ENCODE assay signal across 1 cellular context in the genomic region with DNA sequence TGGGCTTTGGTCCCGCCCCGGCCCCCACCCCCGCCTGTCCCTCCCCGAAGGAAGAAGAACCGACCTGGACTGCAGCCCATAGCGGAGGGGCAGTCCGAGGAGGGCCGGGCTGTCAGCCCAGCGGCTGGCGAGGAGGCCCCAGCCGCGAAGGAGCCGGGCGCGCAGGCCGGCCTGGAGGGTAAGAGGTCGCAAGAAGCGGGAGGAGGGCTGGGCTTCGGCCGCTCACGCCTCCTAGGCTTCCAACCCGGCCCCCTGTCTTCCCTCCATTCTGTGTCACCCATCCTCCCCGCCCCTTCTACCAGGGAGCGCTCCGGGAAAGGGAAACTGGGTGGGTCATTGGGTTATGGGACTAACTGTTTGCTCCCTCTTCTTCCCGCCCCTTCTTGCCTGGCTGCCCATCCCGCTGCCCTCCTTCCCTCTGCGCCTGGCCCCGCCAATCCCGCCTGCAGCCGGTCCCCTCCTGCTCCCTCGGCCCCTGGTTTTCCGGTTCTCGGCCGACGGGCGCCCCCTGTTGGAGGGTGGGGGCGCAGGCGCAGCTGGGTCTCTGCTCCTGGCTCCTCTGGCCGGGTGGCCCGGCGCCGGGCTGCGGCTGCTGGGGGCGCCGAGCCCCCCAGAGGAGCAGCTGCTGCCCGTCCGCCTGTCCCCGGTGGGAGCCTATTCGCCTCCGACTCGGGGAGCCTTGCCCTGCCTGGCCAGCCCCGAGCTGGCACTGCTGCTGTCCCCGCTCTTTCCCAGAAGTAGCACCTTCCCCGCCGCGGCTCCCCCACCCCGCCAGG.
TF ChIP-seq lines count a peak whose summit lies in the region.

No MANE protein-coding gene starts in this region.

TF ChIP-seq in K562, 482 proteins besides CTCF, POLR2A, EP300 and RAD21 (continued from another document and continues in another):
- TF ChIP-seq CREM (IDR thresholded peaks at IDR 0.05; ENCODE audit: low read depth) (0 out of 2 replicates have a peak, but pooled peaks have one; percentile 32), ZNF668 (CRISPR knock-in tag; IDR thresholded peaks at IDR 0.05) (no peak), ELF2 (CRISPR knock-in tag; IDR thresholded peaks at IDR 0.05) (0 out of 2 replicates have a peak, but pooled peaks have one; percentile 54), TCFL5 (CRISPR knock-in tag; conservative IDR thresholded peaks at IDR 0.05) (no peak), MEIS2 (IDR thresholded peaks at IDR 0.05; ENCODE audit: partially characterized antibody) (no peak), ZNF23 (CRISPR knock-in tag; IDR thresholded peaks at IDR 0.05) (no peak), XRCC5 (IDR thresholded peaks at IDR 0.05; ENCODE audit: low read depth, low read length) (0 out of 2 replicates have a peak, but pooled peaks have one; percentile 54), EP400 (IDR thresholded peaks at IDR 0.05) (peak; percentile 59; the same call in 1 of the 2 replicates), SRSF1 (IDR thresholded peaks at IDR 0.05; ENCODE audit: low read depth, low read length) (no peak), TCF7L2 (IDR thresholded peaks at IDR 0.05; ENCODE audit: low read depth, low read length) (no peak), HEY1 (CRISPR knock-in tag; IDR thresholded peaks at IDR 0.05; ENCODE audit: borderline replicate concordance) (no peak)
- TF ChIP-seq, protein P1, sequence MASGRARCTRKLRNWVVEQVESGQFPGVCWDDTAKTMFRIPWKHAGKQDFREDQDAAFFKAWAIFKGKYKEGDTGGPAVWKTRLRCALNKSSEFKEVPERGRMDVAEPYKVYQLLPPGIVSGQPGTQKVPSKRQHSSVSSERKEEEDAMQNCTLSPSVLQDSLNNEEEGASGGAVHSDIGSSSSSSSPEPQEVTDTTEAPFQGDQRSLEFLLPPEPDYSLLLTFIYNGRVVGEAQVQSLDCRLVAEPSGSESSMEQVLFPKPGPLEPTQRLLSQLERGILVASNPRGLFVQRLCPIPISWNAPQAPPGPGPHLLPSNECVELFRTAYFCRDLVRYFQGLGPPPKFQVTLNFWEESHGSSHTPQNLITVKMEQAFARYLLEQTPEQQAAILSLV (tag; IDR thresholded peaks at IDR 0.05), result no peak
- TF ChIP-seq, protein P2, sequence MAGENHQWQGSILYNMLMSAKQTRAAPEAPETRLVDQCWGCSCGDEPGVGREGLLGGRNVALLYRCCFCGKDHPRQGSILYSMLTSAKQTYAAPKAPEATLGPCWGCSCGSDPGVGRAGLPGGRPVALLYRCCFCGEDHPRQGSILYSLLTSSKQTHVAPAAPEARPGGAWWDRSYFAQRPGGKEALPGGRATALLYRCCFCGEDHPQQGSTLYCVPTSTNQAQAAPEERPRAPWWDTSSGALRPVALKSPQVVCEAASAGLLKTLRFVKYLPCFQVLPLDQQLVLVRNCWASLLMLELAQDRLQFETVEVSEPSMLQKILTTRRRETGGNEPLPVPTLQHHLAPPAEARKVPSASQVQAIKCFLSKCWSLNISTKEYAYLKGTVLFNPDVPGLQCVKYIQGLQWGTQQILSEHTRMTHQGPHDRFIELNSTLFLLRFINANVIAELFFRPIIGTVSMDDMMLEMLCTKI (IDR thresholded peaks at IDR 0.05; ENCODE audit: partially characterized antibody), result no peak
- TF ChIP-seq, protein P3, sequence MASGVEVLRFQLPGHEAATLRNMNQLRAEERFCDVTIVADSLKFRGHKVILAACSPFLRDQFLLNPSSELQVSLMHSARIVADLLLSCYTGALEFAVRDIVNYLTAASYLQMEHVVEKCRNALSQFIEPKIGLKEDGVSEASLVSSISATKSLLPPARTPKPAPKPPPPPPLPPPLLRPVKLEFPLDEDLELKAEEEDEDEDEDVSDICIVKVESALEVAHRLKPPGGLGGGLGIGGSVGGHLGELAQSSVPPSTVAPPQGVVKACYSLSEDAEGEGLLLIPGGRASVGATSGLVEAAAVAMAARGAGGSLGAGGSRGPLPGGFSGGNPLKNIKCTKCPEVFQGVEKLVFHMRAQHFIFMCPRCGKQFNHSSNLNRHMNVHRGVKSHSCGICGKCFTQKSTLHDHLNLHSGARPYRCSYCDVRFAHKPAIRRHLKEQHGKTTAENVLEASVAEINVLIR (CRISPR knock-in tag; IDR thresholded peaks at IDR 0.05), result no peak
- TF ChIP-seq, protein P4, sequence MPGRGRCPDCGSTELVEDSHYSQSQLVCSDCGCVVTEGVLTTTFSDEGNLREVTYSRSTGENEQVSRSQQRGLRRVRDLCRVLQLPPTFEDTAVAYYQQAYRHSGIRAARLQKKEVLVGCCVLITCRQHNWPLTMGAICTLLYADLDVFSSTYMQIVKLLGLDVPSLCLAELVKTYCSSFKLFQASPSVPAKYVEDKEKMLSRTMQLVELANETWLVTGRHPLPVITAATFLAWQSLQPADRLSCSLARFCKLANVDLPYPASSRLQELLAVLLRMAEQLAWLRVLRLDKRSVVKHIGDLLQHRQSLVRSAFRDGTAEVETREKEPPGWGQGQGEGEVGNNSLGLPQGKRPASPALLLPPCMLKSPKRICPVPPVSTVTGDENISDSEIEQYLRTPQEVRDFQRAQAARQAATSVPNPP (IDR thresholded peaks at IDR 0.05; ENCODE audit: borderline replicate concordance, insufficient read depth, insufficient read length), result no peak
- TF ChIP-seq, protein P5, sequence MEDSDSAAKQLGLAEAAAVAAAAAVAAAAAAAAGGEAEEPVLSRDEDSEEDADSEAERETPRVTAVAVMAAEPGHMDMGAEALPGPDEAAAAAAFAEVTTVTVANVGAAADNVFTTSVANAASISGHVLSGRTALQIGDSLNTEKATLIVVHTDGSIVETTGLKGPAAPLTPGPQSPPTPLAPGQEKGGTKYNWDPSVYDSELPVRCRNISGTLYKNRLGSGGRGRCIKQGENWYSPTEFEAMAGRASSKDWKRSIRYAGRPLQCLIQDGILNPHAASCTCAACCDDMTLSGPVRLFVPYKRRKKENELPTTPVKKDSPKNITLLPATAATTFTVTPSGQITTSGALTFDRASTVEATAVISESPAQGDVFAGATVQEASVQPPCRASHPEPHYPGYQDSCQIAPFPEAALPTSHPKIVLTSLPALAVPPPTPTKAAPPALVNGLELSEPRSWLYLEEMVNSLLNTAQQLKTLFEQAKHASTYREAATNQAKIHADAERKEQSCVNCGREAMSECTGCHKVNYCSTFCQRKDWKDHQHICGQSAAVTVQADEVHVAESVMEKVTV (CRISPR knock-in tag; IDR thresholded peaks at IDR 0.05), result no peak; the same call in none of the 2 replicates
- TF ChIP-seq, protein P6, sequence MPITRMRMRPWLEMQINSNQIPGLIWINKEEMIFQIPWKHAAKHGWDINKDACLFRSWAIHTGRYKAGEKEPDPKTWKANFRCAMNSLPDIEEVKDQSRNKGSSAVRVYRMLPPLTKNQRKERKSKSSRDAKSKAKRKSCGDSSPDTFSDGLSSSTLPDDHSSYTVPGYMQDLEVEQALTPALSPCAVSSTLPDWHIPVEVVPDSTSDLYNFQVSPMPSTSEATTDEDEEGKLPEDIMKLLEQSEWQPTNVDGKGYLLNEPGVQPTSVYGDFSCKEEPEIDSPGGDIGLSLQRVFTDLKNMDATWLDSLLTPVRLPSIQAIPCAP (CRISPR knock-in tag; IDR thresholded peaks at IDR 0.05; ENCODE audit: borderline replicate concordance), result no peak
- TF ChIP-seq, protein P7, sequence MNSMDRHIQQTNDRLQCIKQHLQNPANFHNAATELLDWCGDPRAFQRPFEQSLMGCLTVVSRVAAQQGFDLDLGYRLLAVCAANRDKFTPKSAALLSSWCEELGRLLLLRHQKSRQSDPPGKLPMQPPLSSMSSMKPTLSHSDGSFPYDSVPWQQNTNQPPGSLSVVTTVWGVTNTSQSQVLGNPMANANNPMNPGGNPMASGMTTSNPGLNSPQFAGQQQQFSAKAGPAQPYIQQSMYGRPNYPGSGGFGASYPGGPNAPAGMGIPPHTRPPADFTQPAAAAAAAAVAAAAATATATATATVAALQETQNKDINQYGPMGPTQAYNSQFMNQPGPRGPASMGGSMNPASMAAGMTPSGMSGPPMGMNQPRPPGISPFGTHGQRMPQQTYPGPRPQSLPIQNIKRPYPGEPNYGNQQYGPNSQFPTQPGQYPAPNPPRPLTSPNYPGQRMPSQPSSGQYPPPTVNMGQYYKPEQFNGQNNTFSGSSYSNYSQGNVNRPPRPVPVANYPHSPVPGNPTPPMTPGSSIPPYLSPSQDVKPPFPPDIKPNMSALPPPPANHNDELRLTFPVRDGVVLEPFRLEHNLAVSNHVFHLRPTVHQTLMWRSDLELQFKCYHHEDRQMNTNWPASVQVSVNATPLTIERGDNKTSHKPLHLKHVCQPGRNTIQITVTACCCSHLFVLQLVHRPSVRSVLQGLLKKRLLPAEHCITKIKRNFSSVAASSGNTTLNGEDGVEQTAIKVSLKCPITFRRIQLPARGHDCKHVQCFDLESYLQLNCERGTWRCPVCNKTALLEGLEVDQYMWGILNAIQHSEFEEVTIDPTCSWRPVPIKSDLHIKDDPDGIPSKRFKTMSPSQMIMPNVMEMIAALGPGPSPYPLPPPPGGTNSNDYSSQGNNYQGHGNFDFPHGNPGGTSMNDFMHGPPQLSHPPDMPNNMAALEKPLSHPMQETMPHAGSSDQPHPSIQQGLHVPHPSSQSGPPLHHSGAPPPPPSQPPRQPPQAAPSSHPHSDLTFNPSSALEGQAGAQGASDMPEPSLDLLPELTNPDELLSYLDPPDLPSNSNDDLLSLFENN (IDR thresholded peaks at IDR 0.05; ENCODE audit: low read depth in 2 of 2, low read length in 2 of 2), result peak in 1 of 2 experiments; percentile 12; a peak in 1 of 4 replicates
- TF ChIP-seq, protein P8, sequence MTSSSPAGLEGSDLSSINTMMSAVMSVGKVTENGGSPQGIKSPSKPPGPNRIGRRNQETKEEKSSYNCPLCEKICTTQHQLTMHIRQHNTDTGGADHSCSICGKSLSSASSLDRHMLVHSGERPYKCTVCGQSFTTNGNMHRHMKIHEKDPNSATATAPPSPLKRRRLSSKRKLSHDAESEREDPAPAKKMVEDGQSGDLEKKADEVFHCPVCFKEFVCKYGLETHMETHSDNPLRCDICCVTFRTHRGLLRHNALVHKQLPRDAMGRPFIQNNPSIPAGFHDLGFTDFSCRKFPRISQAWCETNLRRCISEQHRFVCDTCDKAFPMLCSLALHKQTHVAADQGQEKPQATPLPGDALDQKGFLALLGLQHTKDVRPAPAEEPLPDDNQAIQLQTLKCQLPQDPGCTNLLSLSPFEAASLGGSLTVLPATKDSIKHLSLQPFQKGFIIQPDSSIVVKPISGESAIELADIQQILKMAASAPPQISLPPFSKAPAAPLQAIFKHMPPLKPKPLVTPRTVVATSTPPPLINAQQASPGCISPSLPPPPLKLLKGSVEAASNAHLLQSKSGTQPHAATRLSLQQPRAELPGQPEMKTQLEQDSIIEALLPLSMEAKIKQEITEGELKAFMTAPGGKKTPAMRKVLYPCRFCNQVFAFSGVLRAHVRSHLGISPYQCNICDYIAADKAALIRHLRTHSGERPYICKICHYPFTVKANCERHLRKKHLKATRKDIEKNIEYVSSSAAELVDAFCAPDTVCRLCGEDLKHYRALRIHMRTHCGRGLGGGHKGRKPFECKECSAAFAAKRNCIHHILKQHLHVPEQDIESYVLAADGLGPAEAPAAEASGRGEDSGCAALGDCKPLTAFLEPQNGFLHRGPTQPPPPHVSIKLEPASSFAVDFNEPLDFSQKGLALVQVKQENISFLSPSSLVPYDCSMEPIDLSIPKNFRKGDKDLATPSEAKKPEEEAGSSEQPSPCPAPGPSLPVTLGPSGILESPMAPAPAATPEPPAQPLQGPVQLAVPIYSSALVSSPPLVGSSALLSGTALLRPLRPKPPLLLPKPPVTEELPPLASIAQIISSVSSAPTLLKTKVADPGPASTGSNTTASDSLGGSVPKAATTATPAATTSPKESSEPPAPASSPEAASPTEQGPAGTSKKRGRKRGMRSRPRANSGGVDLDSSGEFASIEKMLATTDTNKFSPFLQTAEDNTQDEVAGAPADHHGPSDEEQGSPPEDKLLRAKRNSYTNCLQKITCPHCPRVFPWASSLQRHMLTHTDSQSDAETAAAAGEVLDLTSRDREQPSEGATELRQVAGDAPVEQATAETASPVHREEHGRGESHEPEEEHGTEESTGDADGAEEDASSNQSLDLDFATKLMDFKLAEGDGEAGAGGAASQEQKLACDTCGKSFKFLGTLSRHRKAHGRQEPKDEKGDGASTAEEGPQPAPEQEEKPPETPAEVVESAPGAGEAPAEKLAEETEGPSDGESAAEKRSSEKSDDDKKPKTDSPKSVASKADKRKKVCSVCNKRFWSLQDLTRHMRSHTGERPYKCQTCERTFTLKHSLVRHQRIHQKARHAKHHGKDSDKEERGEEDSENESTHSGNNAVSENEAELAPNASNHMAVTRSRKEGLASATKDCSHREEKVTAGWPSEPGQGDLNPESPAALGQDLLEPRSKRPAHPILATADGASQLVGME (CRISPR knock-in tag; IDR thresholded peaks at IDR 0.05), result 0 out of 2 replicates have a peak, but pooled peaks have one; percentile 68
